Comparison of ENCODE assay signal across 15 cellular contexts in genomic region chr9:16598316-16598715, GRCh38.
A peak's percentile ranks its signal among the peaks of the same experiment; 100 is the strongest.
DNase-seq lines count a peak whose midpoint lies in the region; ATAC-seq, FAIRE-seq and TF ChIP-seq lines count a peak whose summit lies in the region.
"Had no signal": no experiment of that assay in that cellular context is flagged by ENCODE, and none has a peak within 500 bp of the region (broad histone marks: within the 10 kb centered on the region; RNA-seq: fewer than 3 reads in every experiment).

No MANE protein-coding gene starts in this region.

- POLR2A ChIA-PET in SK-N-SH (lab: Yijun Ruan, JAX), result no interaction called here

- H3K27me3 Mint-ChIP-seq in astrocyte (ENCODE audit: low read depth, unreplicated experiment), result no peaks in the 10 kb centered on the region
- no peaks in the 10 kb centered on the region for H3K27me3 Mint-ChIP-seq in immature natural killer cell (ENCODE audit: low read depth in 3 of 3)
- H3K27me3 Mint-ChIP-seq in progenitor cell of endocrine pancreas, result no peaks in the 10 kb centered on the region

- TF ChIP-seq EP300 in SK-N-SH (IDR thresholded peaks at IDR 0.05; ENCODE audit: borderline replicate concordance in 1 of 2, low read depth in 1 of 2, low read length in 1 of 2), result no peak

- no peak for TF ChIP-seq RAD21 in SK-N-SH (IDR thresholded peaks at IDR 0.05; ENCODE audit: low read length)

- no peaks in the 10 kb centered on the region for H4K20me1 ChIP-seq in SK-N-SH (ENCODE audit: insufficient read depth)
- peaks cover 7% of the 10 kb centered on the region for H4K20me1 ChIP-seq in astrocyte (ENCODE audit: insufficient read depth, low read length)

- H3K9ac ChIP-seq in SK-N-SH (no peak overlapping the region), astrocyte (ENCODE audit: low read length) (no peak overlapping the region)
- H3K9ac ChIP-seq: BLaER1 treated with 17β-estradiol and CSF1 and Interleukin-3, amounts not matched to agents 10 nM and 100 nM had no signal

- no peaks in the 10 kb centered on the region for H3K9me2 ChIP-seq in SK-N-SH

- H3K27ac Mint-ChIP-seq in astrocyte (ENCODE audit: unreplicated experiment), result no peak overlapping the region
- no peak overlapping the region for H3K27ac Mint-ChIP-seq in immature natural killer cell
- no peak overlapping the region for H3K27ac Mint-ChIP-seq in progenitor cell of endocrine pancreas

- H2AFZ ChIP-seq in SK-N-SH (ENCODE audit: low read depth) (no peak overlapping the region), astrocyte (ENCODE audit: low read depth, low read length) (no peak overlapping the region)

- no peaks in the 10 kb centered on the region for H3K9me3 ChIP-seq in SK-N-SH
- H3K9me3 ChIP-seq in astrocyte (ENCODE audit: insufficient read depth, low read depth, low read length), result no peaks in the 10 kb centered on the region
- no peaks in the 10 kb centered on the region for H3K9me3 ChIP-seq in MG63
- H3K9me3 ChIP-seq: BLaER1 treated with 17β-estradiol and CSF1 and Interleukin-3, amounts not matched to agents 10 nM and 100 nM; HAP-1 had no signal

- CTCF ChIA-PET in SK-N-SH (lab: Yijun Ruan, JAX), result interaction anchor here (1.4 kb wide), 1 partner anchor 35 kb away, joined by 3 read pairs; no protein-coding TSS in a partner anchor

- peak; percentile 34; the same call in 1 of the 3 replicates for ATAC-seq in SK-N-SH treated with all-trans-retinoic acid at 6 μM for 48 hours
- ATAC-seq: HepG2 had no signal

- H3K4me1 Mint-ChIP-seq in astrocyte (ENCODE audit: low read depth, unreplicated experiment) (peaks cover 16% of the 10 kb centered on the region), immature natural killer cell (peaks cover 11 to 14% of the 10 kb centered on the region in 2 donors), progenitor cell of endocrine pancreas (ENCODE audit: low read depth) (no peaks in the 10 kb centered on the region)

- peak; percentile 60 for FAIRE-seq in astrocyte (lab: Jason Lieb, UNC)
- FAIRE-seq: HepG2 had no signal

- H3K27me3 ChIP-seq in SK-N-SH (ENCODE audit: insufficient read depth) (no peaks in the 10 kb centered on the region), astrocyte (ENCODE audit: insufficient read depth, low read length) (no peaks in the 10 kb centered on the region), MG63 (no peaks in the 10 kb centered on the region)
- H3K27me3 ChIP-seq: BLaER1 treated with 17β-estradiol and CSF1 and Interleukin-3, amounts not matched to agents 10 nM and 100 nM had no signal

- H3K4me3 ChIP-seq in SK-N-SH (ENCODE audit: low read depth in 2 of 2, low read length in 1 of 2) (no peak overlapping the region), astrocyte (ENCODE audit: insufficient read depth, low read depth, low read length) (no peak overlapping the region), fibroblast of the aortic adventitia (ENCODE audit: low read depth, low read length) (no peak overlapping the region), MG63 (no peak overlapping the region)
- H3K4me3 ChIP-seq: BLaER1 treated with 17β-estradiol and CSF1 and Interleukin-3, amounts not matched to agents 10 nM and 100 nM; HAP-1 had no signal

- H3K79me2 ChIP-seq in SK-N-SH (ENCODE audit: insufficient read depth) (peaks cover 10% of the 10 kb centered on the region; the same call in 1 of the 2 replicates), astrocyte (ENCODE audit: insufficient read depth, low read length) (peaks cover 11% of the 10 kb centered on the region)

- no peaks in the 10 kb centered on the region for H3F3A ChIP-seq in SK-N-SH (replicated peaks; ENCODE audit: insufficient read depth)

- 84% methylated on average over 3 of the region's 3 CpGs for WGBS in SK-N-SH (ENCODE audit: low lambda C conversion rate)

- H3K27ac ChIP-seq in SK-N-SH (ENCODE audit: low read depth in 2 of 2, low read length in 1 of 2), result no peak overlapping the region
- no peak overlapping the region for H3K27ac ChIP-seq in astrocyte (ENCODE audit: low read depth, low read length)
- H3K27ac ChIP-seq: BLaER1 treated with 17β-estradiol and CSF1 and Interleukin-3, amounts not matched to agents 10 nM and 100 nM had no signal

- DNase-seq in SK-N-SH (no peak), astrocyte (ENCODE audit: low read depth) (peak; percentile 60), fibroblast of the aortic adventitia (ENCODE audit: low read depth) (peak; percentile 49), immature natural killer cell (no peak), MG63 (no peak), posterior cingulate gyrus (no peak), progenitor cell of endocrine pancreas (ENCODE audit: low spot score, unreplicated experiment) (no peak)
- DNase-seq: 8988T, NCI-H2029, NCI-H524 treated with DMSO at 0.1 percent for 48 hours, RPMI8226 had no signal

- H3K4me2 ChIP-seq in SK-N-SH (no peak overlapping the region), astrocyte (ENCODE audit: low read length) (no peak overlapping the region)
- H3K4me2 ChIP-seq: BLaER1 treated with 17β-estradiol and CSF1 and Interleukin-3, amounts not matched to agents 10 nM and 100 nM had no signal

- no peak overlapping the region for H3K4me3 Mint-ChIP-seq in astrocyte (ENCODE audit: unreplicated experiment)
- no peak overlapping the region for H3K4me3 Mint-ChIP-seq in immature natural killer cell
- no peak overlapping the region for H3K4me3 Mint-ChIP-seq in progenitor cell of endocrine pancreas (ENCODE audit: low read depth)

- intact Hi-C loops in posterior cingulate gyrus (cut with DNase I), result no loop called here

- H3K4me1 ChIP-seq in SK-N-SH (ENCODE audit: control insufficient read depth in 1 of 2, insufficient read depth in 2 of 2, low read depth in 1 of 2, low read length in 1 of 2), result peaks cover 0 to 5% of the 10 kb centered on the region in 2 experiments; a peak in 2 of 4 replicates
- H3K4me1 ChIP-seq in astrocyte (ENCODE audit: insufficient read depth, low read length), result no peaks in the 10 kb centered on the region

- H3K9me3 Mint-ChIP-seq in astrocyte (ENCODE audit: unreplicated experiment) (no peaks in the 10 kb centered on the region), immature natural killer cell (no peaks in the 10 kb centered on the region), progenitor cell of endocrine pancreas (ENCODE audit: low read depth) (no peaks in the 10 kb centered on the region)

- H3K36me3 Mint-ChIP-seq in astrocyte (ENCODE audit: low read depth, unreplicated experiment) (no peaks in the 10 kb centered on the region), immature natural killer cell (no peaks in the 10 kb centered on the region), progenitor cell of endocrine pancreas (ENCODE audit: insufficient read depth) (no peaks in the 10 kb centered on the region)

- TF ChIP-seq CTCF in SK-N-SH (IDR thresholded peaks at IDR 0.05) (no peak), astrocyte (IDR thresholded peaks at IDR 0.05; ENCODE audit: insufficient read depth, low read depth, low read length) (no peak), fibroblast of the aortic adventitia (IDR thresholded peaks at IDR 0.05; ENCODE audit: insufficient read depth, low read length) (no peak), progenitor cell of endocrine pancreas (IDR thresholded peaks at IDR 0.05; ENCODE audit: unreplicated experiment) (no peak)

- H3K36me3 ChIP-seq in SK-N-SH (replicated peaks in 1 of 2; ENCODE audit: control insufficient read depth in 1 of 2, insufficient read depth in 2 of 2, low read length in 1 of 2), result peaks cover 0 to 5% of the 10 kb centered on the region in 2 experiments
- no peaks in the 10 kb centered on the region for H3K36me3 ChIP-seq in astrocyte (ENCODE audit: insufficient read depth, low read length)
- H3K36me3 ChIP-seq in MG63, result no peaks in the 10 kb centered on the region
- H3K36me3 ChIP-seq: BLaER1 treated with 17β-estradiol and CSF1 and Interleukin-3, amounts not matched to agents 10 nM and 100 nM; HAP-1 had no signal

TF ChIP-seq in SK-N-SH treated with all-trans-retinoic acid at 6 μM for 48 hours, 23 proteins besides CTCF, POLR2A, EP300 and RAD21 (continues in another document):
- TF ChIP-seq ZNF8 (CRISPR knock-in tag; IDR thresholded peaks at IDR 0.05), result no peak
- no peak for TF ChIP-seq ZC3H10 (CRISPR knock-in tag; IDR thresholded peaks at IDR 0.05)
- no peak for TF ChIP-seq ZNF565 (CRISPR knock-in tag; conservative IDR thresholded peaks at IDR 0.05; ENCODE audit: low read depth)
- TF ChIP-seq CREB5 (CRISPR knock-in tag; IDR thresholded peaks at IDR 0.05; ENCODE audit: low read depth), result no peak
- no peak for TF ChIP-seq ISL1 (CRISPR knock-in tag; IDR thresholded peaks at IDR 0.05)

TF ChIP-seq in SK-N-SH, 30 proteins besides CTCF, POLR2A, EP300 and RAD21:
- TF ChIP-seq MAX (IDR thresholded peaks at IDR 0.05; ENCODE audit: low read depth) (no peak), RXRA (IDR thresholded peaks at IDR 0.05; ENCODE audit: borderline replicate concordance, low read depth) (no peak), EZH2phosphoT487 (IDR thresholded peaks at IDR 0.05; ENCODE audit: borderline replicate concordance, low read depth) (no peak), MXI1 (IDR thresholded peaks at IDR 0.05; ENCODE audit: low read depth, low read length) (no peak), GABPA (IDR thresholded peaks at IDR 0.05; ENCODE audit: low read depth) (no peak), CHD2 (IDR thresholded peaks at IDR 0.05; ENCODE audit: low read length, partially characterized antibody) (no peak), JUND (IDR thresholded peaks at IDR 0.05) (no peak), USF1 (IDR thresholded peaks at IDR 0.05; ENCODE audit: borderline replicate concordance, low read depth) (no peak), NRF1 (IDR thresholded peaks at IDR 0.05; ENCODE audit: low read depth, low read length) (no peak), NFIC (IDR thresholded peaks at IDR 0.05; ENCODE audit: borderline replicate concordance) (no peak), ELF1 (IDR thresholded peaks at IDR 0.05) (no peak)

Comparison
In these comparisons a context has a peak if more than half of its experiments do, and no peak if none do; other contexts are left out.
1. DNase-seq: peak in astrocyte (single experiment) and fibroblast of the aortic adventitia (single experiment); none in SK-N-SH (single experiment), immature natural killer cell (0 of 3), MG63 (single experiment), posterior cingulate gyrus (0 of 10) and progenitor cell of endocrine pancreas (single experiment).